Comparison of ENCODE assay signal across 16 cellular contexts in genomic region chr3:127728417-127728816, GRCh38. TPM values are rescaled to one million over a fixed set of nuclear protein-coding genes. Genes with fewer than 3 reads are reported as not detected.
DNase-seq lines count a peak whose midpoint lies in the region; ATAC-seq and TF ChIP-seq lines count a peak whose summit lies in the region.
"Had no signal": no experiment of that assay in that cellular context is flagged by ENCODE, and none has a peak within 500 bp of the region (broad histone marks: within the 10 kb centered on the region; RNA-seq: fewer than 3 reads in every experiment).

No MANE protein-coding gene starts in this region.

- H3K4me1 ChIP-seq in left lung: peaks cover 2 to 45% of the 10 kb centered on the region in 2 donors
- H3K4me1 ChIP-seq in mucosa of descending colon (ENCODE audit: low read depth): no peaks in the 10 kb centered on the region

- TF ChIP-seq CTCF in left lung (IDR thresholded peaks at IDR 0.05) (no peak), mucosa of descending colon (IDR thresholded peaks at IDR 0.05) (no peak)

- intact Hi-C loops in left lung (cut with DNase I) (no loop called here), posterior vena cava (cut with DNase I) (no loop called here), mucosa of descending colon (cut with DNase I, micrococcal nuclease) (no loop called here)

- ATAC-seq in left lung (peak; percentile 23), GM19452 (IDR thresholded peaks at IDR 0.05; ENCODE audit: unreplicated experiment) (no peak), mucosa of descending colon (no peak)

- peaks cover 0 to 5% of the 10 kb centered on the region in 2 donors for H3K36me3 ChIP-seq in left lung
- no peaks in the 10 kb centered on the region for H3K36me3 ChIP-seq in mucosa of descending colon (ENCODE audit: low read depth)

- H3K4me3 ChIP-seq in left lung (no peak overlapping the region), mucosa of descending colon (no peak overlapping the region)
- H3K4me3 ChIP-seq: MG63 had no signal

- H3K27ac ChIP-seq in left lung: peak overlapping the region in 1 of 2 donors; percentile 66
- H3K27ac ChIP-seq: 22Rv1, KMS-11 had no signal

- H3K9me3 ChIP-seq in left lung: no peaks in the 10 kb centered on the region
- no peaks in the 10 kb centered on the region for H3K9me3 ChIP-seq in mucosa of descending colon
- H3K9me3 ChIP-seq: MG63 had no signal

- DNase-seq in DMS153 (lab: John Stamatoyannopoulos, UW): peak; percentile 21
- no peak for DNase-seq in DMS153 treated with DMSO at 0.1 percent for 48 hours (lab: John Stamatoyannopoulos, UW; ENCODE audit: unreplicated experiment)
- DNase-seq in COR-L47 (lab: John Stamatoyannopoulos, UW): peak; percentile 21
- DNase-seq in NCI-H1105 treated with DMSO at 0.1 percent for 48 hours (lab: John Stamatoyannopoulos, UW): peak; percentile 58
- no peak for DNase-seq in left lung
- DNase-seq in posterior vena cava (ENCODE audit: low spot score): no peak
- DNase-seq in mucosa of descending colon: no peak
- DNase-seq: DMS53, MG63, NCI-H1417 treated with DMSO at 0.1 percent for 48 hours, NCI-H2081 treated with DMSO at 0.1 percent for 48 hours, SHP77 treated with DMSO at 0.1 percent for 48 hours, SW 1271 had no signal

- H3K27me3 ChIP-seq in left lung: no peaks in the 10 kb centered on the region
- H3K27me3 ChIP-seq: MG63 had no signal

RNA-seq across cellular contexts. Expression of gene ABTB1, which starts 55.7 kb away (rescaled TPM):
- total RNA-seq in left lung: 10 to 100 TPM; 31.6 to 56.1 TPM
- total RNA-seq in posterior vena cava: 10 to 100 TPM; 27.7 to 28.9 TPM
- 10 to 100 TPM; 19.9 to 48.7 (median 33.7) TPM for total RNA-seq in mucosa of descending colon

Comparison
In these comparisons a context has a peak if more than half of its experiments do, and no peak if none do; other contexts are left out.
1. DNase-seq: peak in DMS153 (single experiment), COR-L47 (single experiment) and NCI-H1105 treated with DMSO at 0.1 percent for 48 hours (single experiment); none in DMS153 treated with DMSO at 0.1 percent for 48 hours (single experiment), left lung (0 of 2), posterior vena cava (single experiment) and mucosa of descending colon (0 of 3).